31 cellular contexts compared by ENCODE assay signal in the genomic region with DNA sequence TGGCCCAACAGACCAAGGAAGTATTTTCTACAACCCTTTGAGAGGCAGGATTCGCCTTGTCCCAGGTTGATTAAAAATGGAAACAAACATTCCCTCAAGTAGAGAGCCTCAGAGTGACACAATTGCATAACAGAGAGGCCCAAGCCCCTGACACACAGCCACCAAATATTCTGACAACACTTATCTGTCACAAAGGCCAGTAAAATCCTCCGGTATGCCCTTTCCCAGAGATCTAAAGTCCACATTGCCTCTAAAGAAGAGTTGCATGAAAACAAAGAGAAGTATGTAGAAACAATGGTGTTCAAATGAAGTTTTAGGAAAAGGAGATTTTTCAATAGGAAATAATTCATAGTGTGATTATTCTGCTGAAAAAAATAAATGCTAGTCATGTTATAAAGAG. TPM values are rescaled to one million over a fixed set of nuclear protein-coding genes. Genes with fewer than 3 reads are reported as not detected.
"Had no signal": no experiment of that assay in that cellular context is flagged by ENCODE, and none has a peak within 500 bp of the region (broad histone marks: within the 10 kb centered on the region; RNA-seq: fewer than 3 reads in every experiment).

No MANE protein-coding gene starts in this region.

- DNase-seq: activated B cell treated with CpG ODN at 0.5 μM for 24 hours; activated CD4-positive, alpha-beta T cell treated with anti-CD3 and anti-CD28 coated beads for 48 hours; activated CD4-positive, alpha-beta T cell treated with anti-CD3 and anti-CD28 coated beads, Interleukin-2, amount 50 U/mL, for 1 hour; activated CD4-positive, alpha-beta T cell treated with anti-CD3 and anti-CD28 coated beads, Interleukin-2, amount 50 U/mL, for 48 hours; activated CD8-positive, alpha-beta memory T cell treated with anti-CD3 and anti-CD28 coated beads for 24 hours; activated CD8-positive, alpha-beta T cell treated with anti-CD3 and anti-CD28 coated beads for 36 hours; activated effector memory CD4-positive, alpha-beta T cell treated with Interleukin-2 at 50 U/mL for 16 hours; activated gamma-delta T cell treated with Interleukin-2 at 50 U/mL for 16 hours; activated naive CD4-positive, alpha-beta T cell treated with anti-CD3 and anti-CD28 coated beads, Interleukin-2, amount 50 U/mL, for 16 hours; activated naive CD4-positive, alpha-beta T cell treated with Interleukin-2 at 50 U/mL for 16 hours; activated T-cell treated with anti-CD3 and anti-CD28 coated beads, Interleukin-2, amount 50 U/mL, for 4 hours; amniotic stem cell; anterior cingulate cortex; brain microvascular endothelial cell; caudate nucleus; cortex of kidney; dermis blood vessel endothelial cell; effector CD4-positive, alpha-beta T cell; effector memory CD8-positive, alpha-beta T cell; erythroblast; foreskin keratinocyte; gastrocnemius medialis; glutamatergic neuron; heart left ventricle; T-helper 2 cell; WERI-Rb-1 had no signal

- H3K27me3 Mint-ChIP-seq: activated B cell treated with CpG ODN at 0.5 μM for 24 hours; activated naive CD8-positive, alpha-beta T cell had no signal

- H3K4me1 Mint-ChIP-seq: activated B cell treated with CpG ODN at 0.5 μM for 24 hours; activated T-helper 17 cell treated with anti-CD3 and anti-CD28 coated beads, Interleukin-2, amount 50 U/mL, for 72 hours had no signal

- H3K9me3 ChIP-seq: esophagus muscularis mucosa, gastrocnemius medialis had no signal

- H3K4me3 Mint-ChIP-seq: activated B cell treated with CpG ODN at 0.5 μM for 24 hours; activated CD8-positive, alpha-beta T cell treated with anti-CD3 and anti-CD28 coated beads for 36 hours; activated naive CD8-positive, alpha-beta T cell; activated T-cell treated with anti-CD3 and anti-CD28 coated beads, Interleukin-2, amount 50 U/mL, for 4 hours; activated T-helper 17 cell treated with anti-CD3 and anti-CD28 coated beads, Interleukin-2, amount 50 U/mL, for 72 hours; effector memory CD8-positive, alpha-beta T cell had no signal

- H3K4me3 ChIP-seq: esophagus muscularis mucosa, gastrocnemius medialis, heart left ventricle had no signal

- ATAC-seq: activated CD4-positive, CD25-positive, alpha-beta regulatory T cell treated with anti-CD3 and anti-CD28 coated beads, Interleukin-2, amount 50 U/mL, for 24 hours; activated CD8-positive, alpha-beta T cell treated with anti-CD3 and anti-CD28 coated beads for 36 hours; activated T-cell treated with anti-CD3 and anti-CD28 coated beads, Interleukin-2, amount 50 U/mL, for 4 hours; activated T-helper 17 cell treated with anti-CD3 and anti-CD28 coated beads, Interleukin-2, amount 50 U/mL, for 72 hours; effector memory CD8-positive, alpha-beta T cell; foreskin keratinocyte; gastrocnemius medialis; heart left ventricle had no signal

- H3K9me3 Mint-ChIP-seq: activated CD8-positive, alpha-beta T cell treated with anti-CD3 and anti-CD28 coated beads for 36 hours; activated T-cell treated with anti-CD3 and anti-CD28 coated beads, Interleukin-2, amount 50 U/mL, for 4 hours; activated T-helper 17 cell treated with anti-CD3 and anti-CD28 coated beads, Interleukin-2, amount 50 U/mL, for 72 hours; effector memory CD8-positive, alpha-beta T cell had no signal

- H3K36me3 Mint-ChIP-seq: activated naive CD8-positive, alpha-beta T cell had no signal

- H3K27ac ChIP-seq: brain microvascular endothelial cell, esophagus muscularis mucosa, foreskin keratinocyte, gastrocnemius medialis, heart left ventricle, WERI-Rb-1 had no signal

- H3K36me3 ChIP-seq: brain microvascular endothelial cell, esophagus muscularis mucosa, gastrocnemius medialis, heart left ventricle, WERI-Rb-1 had no signal

- H3K27ac Mint-ChIP-seq: activated B cell treated with CpG ODN at 0.5 μM for 24 hours; activated CD8-positive, alpha-beta T cell treated with anti-CD3 and anti-CD28 coated beads for 36 hours; activated naive CD8-positive, alpha-beta T cell; activated T-helper 17 cell treated with anti-CD3 and anti-CD28 coated beads, Interleukin-2, amount 50 U/mL, for 72 hours; effector memory CD8-positive, alpha-beta T cell had no signal

- H3K27me3 ChIP-seq: brain microvascular endothelial cell, esophagus muscularis mucosa, foreskin keratinocyte, gastrocnemius medialis, heart left ventricle had no signal

- H3K4me1 ChIP-seq: esophagus muscularis mucosa, foreskin keratinocyte, gastrocnemius medialis, heart left ventricle had no signal

RNA-seq across cellular contexts. Expression of gene DSEL, which starts 32.1 kb away (rescaled TPM):
- total RNA-seq: T-helper 1 cell treated with Interleukin-12 subunit alpha and Interleukin-12 subunit beta and Interleukin-4 antibody, amounts not matched to agents 30 ng/mL and 1 ng/mL, for 36 hours had no signal
